In genomic region chr6:15113587-15113986, GRCh38 we compare ENCODE assay signal across 2 cellular contexts.
TF ChIP-seq lines count a peak whose summit lies in the region.

No MANE protein-coding gene starts in this region.

TF ChIP-seq in HepG2, 621 proteins besides CTCF, POLR2A, EP300 and RAD21 (continued from another document):
- TF ChIP-seq ZFP36L1 (CRISPR knock-in tag; IDR thresholded peaks at IDR 0.05) (no peak), TFDP1 (CRISPR knock-in tag; IDR thresholded peaks at IDR 0.05; ENCODE audit: borderline replicate concordance) (no peak), STAG1 (CRISPR knock-in tag; IDR thresholded peaks at IDR 0.05) (peak; percentile 20; the same call in 1 of the 2 replicates)

TF ChIP-seq in H1, 55 proteins besides CTCF, POLR2A, EP300 and RAD21 (continued from another document):
- TF ChIP-seq E2F6 (IDR thresholded peaks at IDR 0.05) (no peak), RFX5 (IDR thresholded peaks at IDR 0.05; ENCODE audit: borderline replicate concordance, low read depth, low read length) (no peak), USF2 (IDR thresholded peaks at IDR 0.05; ENCODE audit: low read length) (no peak), CHD1 (IDR thresholded peaks at IDR 0.05; ENCODE audit: low read depth, low read length) (no peak), CHD7 (IDR thresholded peaks at IDR 0.05; ENCODE audit: insufficient replicate concordance, low read length) (no peak), ATF2 (IDR thresholded peaks at IDR 0.05; ENCODE audit: low read length) (no peak), SRF (IDR thresholded peaks at IDR 0.05; ENCODE audit: low read depth, low read length) (no peak), SIN3A (conservative IDR thresholded peaks at IDR 0.05 in 1 of 2, IDR thresholded peaks at IDR 0.05 in 1 of 2; ENCODE audit: low read depth in 1 of 2, low read length in 2 of 2) (no peak), KDM5A (IDR thresholded peaks at IDR 0.05; ENCODE audit: low read length) (no peak), CBX5 (IDR thresholded peaks at IDR 0.05; ENCODE audit: low read depth, low read length) (no peak)
